ENCODE assay signal across 8 cellular contexts in the genomic region with DNA sequence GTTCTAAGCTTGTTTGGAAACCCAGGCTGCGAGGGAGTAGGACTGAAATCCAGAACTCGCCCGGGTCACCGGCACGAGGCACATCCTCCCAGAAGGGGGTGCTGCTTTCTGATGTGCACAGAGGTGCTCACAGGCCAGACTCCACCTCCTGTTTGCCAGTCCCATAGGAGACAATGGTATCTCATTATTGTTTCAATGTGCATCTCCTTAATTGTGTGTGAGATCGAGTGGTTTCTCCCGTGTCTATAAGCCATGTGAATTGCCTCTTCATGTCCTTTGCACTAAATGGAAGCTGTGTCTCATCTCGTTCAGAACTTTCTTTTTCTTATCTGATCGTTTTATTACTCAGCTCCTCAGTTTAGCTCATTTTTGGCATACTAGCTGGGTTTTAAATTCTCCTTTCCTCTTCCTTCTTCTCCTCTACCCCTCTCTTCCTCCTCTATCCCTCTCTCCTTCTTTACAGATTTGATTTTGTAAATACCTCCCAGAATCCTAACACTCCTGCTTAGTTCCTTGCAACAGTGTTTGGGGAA. TPM values are rescaled to one million over a fixed set of nuclear protein-coding genes. Genes with fewer than 3 reads are reported as not detected.
DNase-seq lines count a peak whose midpoint lies in the region; ATAC-seq and TF ChIP-seq lines count a peak whose summit lies in the region.

No MANE protein-coding gene starts in this region.

- H3K27ac ChIP-seq in neural cell (ENCODE audit: low read length) (no peak overlapping the region), stomach smooth muscle (ENCODE audit: low read length) (no peak overlapping the region)

- H3K27me3 ChIP-seq in neural cell (ENCODE audit: insufficient read depth, low read depth, low read length) (no peaks in the 10 kb centered on the region), stomach smooth muscle (ENCODE audit: control insufficient read depth in 1 of 2, insufficient read depth in 2 of 2, low read length in 2 of 2) (no peaks in the 10 kb centered on the region)

- no peaks in the 10 kb centered on the region for H3K4me1 ChIP-seq in stomach smooth muscle (ENCODE audit: control insufficient read depth, insufficient read depth, low read length)

- no peak overlapping the region for H2AFZ ChIP-seq in neural cell (ENCODE audit: low read depth, low read length)

- H3K9ac ChIP-seq in neural cell (ENCODE audit: low read length), result no peak overlapping the region
- peak overlapping the region in 1 of 2 donors; percentile 42 for H3K9ac ChIP-seq in stomach smooth muscle (ENCODE audit: low read length in 2 of 2)

- H3F3A ChIP-seq in neural cell (ENCODE audit: insufficient read depth, low read length, poor library complexity, severe bottlenecking), result no peaks in the 10 kb centered on the region

- no peak overlapping the region for H3K4me2 ChIP-seq in neural cell (ENCODE audit: low read length)

- H3K9me2 ChIP-seq in neural cell (ENCODE audit: insufficient read depth, low read length), result no peaks in the 10 kb centered on the region

- H3K36me3 ChIP-seq in neural cell (ENCODE audit: insufficient read depth, low read length), result no peaks in the 10 kb centered on the region
- no peaks in the 10 kb centered on the region for H3K36me3 ChIP-seq in stomach smooth muscle (ENCODE audit: control insufficient read depth in 2 of 2, insufficient read depth in 2 of 2, low read length in 2 of 2)

- H3K9me3 ChIP-seq in neural cell (ENCODE audit: low read length), result no peaks in the 10 kb centered on the region
- no peaks in the 10 kb centered on the region for H3K9me3 ChIP-seq in stomach smooth muscle (ENCODE audit: control insufficient read depth in 2 of 2, low read length in 2 of 2)

- no peak for TF ChIP-seq EP300 in neural cell (conservative IDR thresholded peaks at IDR 0.05; ENCODE audit: poor library complexity, severe bottlenecking)

- no peaks in the 10 kb centered on the region for H3K79me2 ChIP-seq in neural cell (replicated peaks; ENCODE audit: insufficient read depth, low read length)

- peak; percentile 62 for DNase-seq in Daoy (ENCODE audit: low read depth)
- DNase-seq in HFF-Myc (ENCODE audit: extremely low read depth, low read depth), result no peak
- peak; percentile 79 for DNase-seq in NCI-H82 (lab: John Stamatoyannopoulos, UW)
- DNase-seq in activated CD8-positive, alpha-beta memory T cell treated with anti-CD3 and anti-CD28 coated beads for 4 hours (ENCODE audit: low read depth in 2 of 2), result peak; percentile 50 to 57
- DNase-seq in epithelial cell of esophagus (ENCODE audit: low read depth), result peak; percentile 55

- peak; percentile 42 for TF ChIP-seq RAD21 in neural cell (conservative IDR thresholded peaks at IDR 0.05)

- no peak overlapping the region for H3K4me3 ChIP-seq in HFF-Myc (replicated peaks; ENCODE audit: low read depth, low read length)
- H3K4me3 ChIP-seq in epithelial cell of esophagus (ENCODE audit: low read length), result no peak overlapping the region
- no peak overlapping the region for H3K4me3 ChIP-seq in neural cell (ENCODE audit: low read length)
- H3K4me3 ChIP-seq in stomach smooth muscle (ENCODE audit: low read length in 2 of 2), result peak overlapping the region; percentile 15 to 59

- H4K20me1 ChIP-seq in neural cell (ENCODE audit: insufficient read depth), result no peaks in the 10 kb centered on the region

- TF ChIP-seq CTCF in HFF-Myc (IDR thresholded peaks at IDR 0.05; ENCODE audit: low read depth, low read length, missing control alignments) (peak; percentile 49), epithelial cell of esophagus (IDR thresholded peaks at IDR 0.05; ENCODE audit: insufficient read depth, low read depth, low read length, missing control alignments) (peak; percentile 60), neural cell (IDR thresholded peaks at IDR 0.05; ENCODE audit: poor library complexity, severe bottlenecking) (peak; percentile 46)

- ATAC-seq in GM21447 (IDR thresholded peaks at IDR 0.05; ENCODE audit: unreplicated experiment), result no peak

TF ChIP-seq in neural cell, 6 proteins besides CTCF, POLR2A, EP300 and RAD21:
- TF ChIP-seq, protein P1, sequence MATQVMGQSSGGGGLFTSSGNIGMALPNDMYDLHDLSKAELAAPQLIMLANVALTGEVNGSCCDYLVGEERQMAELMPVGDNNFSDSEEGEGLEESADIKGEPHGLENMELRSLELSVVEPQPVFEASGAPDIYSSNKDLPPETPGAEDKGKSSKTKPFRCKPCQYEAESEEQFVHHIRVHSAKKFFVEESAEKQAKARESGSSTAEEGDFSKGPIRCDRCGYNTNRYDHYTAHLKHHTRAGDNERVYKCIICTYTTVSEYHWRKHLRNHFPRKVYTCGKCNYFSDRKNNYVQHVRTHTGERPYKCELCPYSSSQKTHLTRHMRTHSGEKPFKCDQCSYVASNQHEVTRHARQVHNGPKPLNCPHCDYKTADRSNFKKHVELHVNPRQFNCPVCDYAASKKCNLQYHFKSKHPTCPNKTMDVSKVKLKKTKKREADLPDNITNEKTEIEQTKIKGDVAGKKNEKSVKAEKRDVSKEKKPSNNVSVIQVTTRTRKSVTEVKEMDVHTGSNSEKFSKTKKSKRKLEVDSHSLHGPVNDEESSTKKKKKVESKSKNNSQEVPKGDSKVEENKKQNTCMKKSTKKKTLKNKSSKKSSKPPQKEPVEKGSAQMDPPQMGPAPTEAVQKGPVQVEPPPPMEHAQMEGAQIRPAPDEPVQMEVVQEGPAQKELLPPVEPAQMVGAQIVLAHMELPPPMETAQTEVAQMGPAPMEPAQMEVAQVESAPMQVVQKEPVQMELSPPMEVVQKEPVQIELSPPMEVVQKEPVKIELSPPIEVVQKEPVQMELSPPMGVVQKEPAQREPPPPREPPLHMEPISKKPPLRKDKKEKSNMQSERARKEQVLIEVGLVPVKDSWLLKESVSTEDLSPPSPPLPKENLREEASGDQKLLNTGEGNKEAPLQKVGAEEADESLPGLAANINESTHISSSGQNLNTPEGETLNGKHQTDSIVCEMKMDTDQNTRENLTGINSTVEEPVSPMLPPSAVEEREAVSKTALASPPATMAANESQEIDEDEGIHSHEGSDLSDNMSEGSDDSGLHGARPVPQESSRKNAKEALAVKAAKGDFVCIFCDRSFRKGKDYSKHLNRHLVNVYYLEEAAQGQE (IDR thresholded peaks at IDR 0.05; ENCODE audit: borderline replicate concordance), result no peak
- TF ChIP-seq SMC3 (conservative IDR thresholded peaks at IDR 0.05; ENCODE audit: poor library complexity), result peak; percentile 27

RNA-seq across cellular contexts. Expression of a gene that starts 32.1 kb away (rescaled TPM):
- 2.2 and 3.6 TPM in 2 replicates for total RNA-seq in Daoy (2014; rRNA removed; shearing (Covaris generic))
- polyA plus RNA-seq in neural cell, result 27.6 and 30.0 TPM in 2 replicates
- 61.8 and 66.2 TPM in 2 replicates for polyA minus RNA-seq in neural cell

RNA-seq across cellular contexts. Expression of a gene that starts 48.8 kb away (rescaled TPM):
- not detected in 2 replicates for total RNA-seq in Daoy (2014; rRNA removed; shearing (Covaris generic))
- not detected in 2 replicates for polyA plus RNA-seq in neural cell
- not detected in 2 replicates for polyA minus RNA-seq in neural cell

Comparison
In these comparisons a context has a peak if more than half of its experiments do, and no peak if none do; other contexts are left out.
1. H3K4me3 ChIP-seq: peak in stomach smooth muscle (2 of 2); none in HFF-Myc (single experiment), epithelial cell of esophagus (single experiment) and neural cell (single experiment).
2. Peak in every context shown above with its lines, with median percentiles within 50 percentile points of each other: CTCF ChIP-seq.